ENCODE assay signal across 8 cellular contexts in the genomic region with DNA sequence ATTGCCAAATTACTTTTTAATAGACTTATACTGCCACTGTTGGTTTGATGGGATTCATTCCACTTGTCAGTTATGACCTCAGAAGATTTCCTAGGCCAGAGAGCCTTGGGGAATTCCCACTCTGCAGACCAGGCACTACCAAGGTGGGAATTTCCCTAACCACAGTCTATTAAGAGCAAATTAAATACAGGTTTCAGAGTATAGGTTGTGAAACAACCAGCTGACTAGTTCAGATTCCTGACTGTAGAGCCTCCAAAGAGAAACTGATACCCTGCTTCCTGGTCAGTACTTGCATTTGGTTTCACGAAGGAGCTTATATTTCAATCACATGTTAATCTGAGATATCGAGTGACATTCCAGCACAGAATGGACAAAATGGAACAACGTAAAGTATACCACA.
DNase-seq lines count a peak whose midpoint lies in the region; ATAC-seq and TF ChIP-seq lines count a peak whose summit lies in the region.

No MANE protein-coding gene starts in this region.

- no peaks in the 10 kb centered on the region for H3K9me3 ChIP-seq in MM.1S (replicated peaks; ENCODE audit: insufficient read depth, low read length)

- peak; percentile 79 for ATAC-seq in GM21515 (IDR thresholded peaks at IDR 0.05; ENCODE audit: unreplicated experiment)

- H3K4me1 ChIP-seq in MM.1S (ENCODE audit: low read length): peaks cover 12% of the 10 kb centered on the region

- H4K20me1 ChIP-seq in MM.1S (ENCODE audit: insufficient read depth, low read length): no peaks in the 10 kb centered on the region

- no peak overlapping the region for H3K9ac ChIP-seq in MM.1S (ENCODE audit: low read length)

- H3K79me2 ChIP-seq in MM.1S (ENCODE audit: low read length): no peaks in the 10 kb centered on the region

- H3K27me3 ChIP-seq in MM.1S (replicated peaks; ENCODE audit: insufficient read depth, low read length): no peaks in the 10 kb centered on the region

- no peaks in the 10 kb centered on the region for H3K9me2 ChIP-seq in MM.1S (replicated peaks; ENCODE audit: insufficient read depth, low read length)

- no peak overlapping the region for H2AFZ ChIP-seq in MM.1S (ENCODE audit: low read length)

- H3K4me2 ChIP-seq in MM.1S (ENCODE audit: low read depth, low read length): peak overlapping the region; percentile 41

- DNase-seq in ELR (ENCODE audit: low read depth) (peak; percentile 81), MM.1S (peak; percentile 94), glomerular visceral epithelial cell (ENCODE audit: extremely low spot score) (peak; percentile 97), KG1 (lab: John Stamatoyannopoulos, UW) (no peak), HT-29 (ENCODE audit: low spot score) (no peak), NCI-H1417 (lab: John Stamatoyannopoulos, UW) (no peak), NCI-H1436 (lab: John Stamatoyannopoulos, UW) (no peak)

- no peak overlapping the region for H3K4me3 ChIP-seq in MM.1S (ENCODE audit: low read length)

- no peak for TF ChIP-seq CTCF in MM.1S (IDR thresholded peaks at IDR 0.05; ENCODE audit: low read length)

- H3F3A ChIP-seq in MM.1S (ENCODE audit: insufficient read depth, low read length): peaks cover 6% of the 10 kb centered on the region

- H3K27ac ChIP-seq in MM.1S (ENCODE audit: low read length): peak overlapping the region; percentile 36; the same call in 1 of the 2 replicates

- no peaks in the 10 kb centered on the region for H3K36me3 ChIP-seq in MM.1S (replicated peaks; ENCODE audit: insufficient read depth, low read length)

Comparison
In these comparisons a context has a peak if more than half of its experiments do, and no peak if none do; other contexts are left out.
1. DNase-seq: peak in ELR (single experiment), MM.1S (single experiment) and glomerular visceral epithelial cell (single experiment); none in KG1 (single experiment), HT-29 (single experiment), NCI-H1417 (0 of 3) and NCI-H1436 (single experiment).